In genomic region chr17:72886622-72887021, GRCh38 we compare ENCODE assay signal across 8 cellular contexts.
"Had no signal": no experiment of that assay in that cellular context is flagged by ENCODE, and none has a peak within 500 bp of the region (broad histone marks: within the 10 kb centered on the region; RNA-seq: fewer than 3 reads in every experiment).

No MANE protein-coding gene starts in this region.

- ATAC-seq: HCT116 had no signal

- H3K4me1 ChIP-seq: HAP-1 had no signal

- DNase-seq: GM23248, GOT3, H7, HFFc6, IMR-90 had no signal

- H3K4me3 ChIP-seq: GM23248, HAP-1 had no signal

- H3K36me3 ChIP-seq: HAP-1 had no signal

- H3K9ac ChIP-seq: GM23248 had no signal

- H3K9me3 ChIP-seq: HAP-1 had no signal

- H3K27ac ChIP-seq: GM23248, HL-60 had no signal

- H3K9me3 Mint-ChIP-seq: HFFc6 had no signal

- H3K4me3 Mint-ChIP-seq: HFFc6 had no signal

- H3K27ac Mint-ChIP-seq: HFFc6 had no signal

- H2AFZ ChIP-seq: GM23248 had no signal
